ENCODE assay signal across 1 cellular context in the genomic region with DNA sequence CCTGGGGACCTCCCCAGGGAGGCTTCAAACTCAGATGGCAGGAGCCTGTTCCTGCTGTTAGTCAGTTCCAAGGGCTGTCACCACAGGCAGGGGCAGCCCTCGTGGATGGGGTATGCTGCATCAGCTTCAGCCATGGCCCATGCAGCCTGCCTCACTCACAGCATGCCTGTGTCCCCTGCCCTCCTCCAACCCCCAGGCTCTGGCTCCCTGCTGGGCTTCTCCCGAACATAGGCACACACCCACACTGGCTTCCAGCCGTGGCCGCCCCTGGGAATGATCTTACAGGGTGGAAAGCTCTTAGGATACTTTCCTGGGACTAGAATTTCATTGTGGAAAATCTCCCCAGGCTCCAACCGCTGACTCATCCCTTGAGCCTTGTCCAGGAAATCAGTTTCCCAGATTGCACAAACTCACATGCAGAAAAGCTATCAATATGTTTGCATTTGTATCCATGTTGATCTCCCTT.
TF ChIP-seq lines count a peak whose summit lies in the region.

No MANE protein-coding gene starts in this region.

TF ChIP-seq in HepG2, 621 proteins besides CTCF, POLR2A, EP300 and RAD21 (continued from another document):
- TF ChIP-seq, protein P1, sequence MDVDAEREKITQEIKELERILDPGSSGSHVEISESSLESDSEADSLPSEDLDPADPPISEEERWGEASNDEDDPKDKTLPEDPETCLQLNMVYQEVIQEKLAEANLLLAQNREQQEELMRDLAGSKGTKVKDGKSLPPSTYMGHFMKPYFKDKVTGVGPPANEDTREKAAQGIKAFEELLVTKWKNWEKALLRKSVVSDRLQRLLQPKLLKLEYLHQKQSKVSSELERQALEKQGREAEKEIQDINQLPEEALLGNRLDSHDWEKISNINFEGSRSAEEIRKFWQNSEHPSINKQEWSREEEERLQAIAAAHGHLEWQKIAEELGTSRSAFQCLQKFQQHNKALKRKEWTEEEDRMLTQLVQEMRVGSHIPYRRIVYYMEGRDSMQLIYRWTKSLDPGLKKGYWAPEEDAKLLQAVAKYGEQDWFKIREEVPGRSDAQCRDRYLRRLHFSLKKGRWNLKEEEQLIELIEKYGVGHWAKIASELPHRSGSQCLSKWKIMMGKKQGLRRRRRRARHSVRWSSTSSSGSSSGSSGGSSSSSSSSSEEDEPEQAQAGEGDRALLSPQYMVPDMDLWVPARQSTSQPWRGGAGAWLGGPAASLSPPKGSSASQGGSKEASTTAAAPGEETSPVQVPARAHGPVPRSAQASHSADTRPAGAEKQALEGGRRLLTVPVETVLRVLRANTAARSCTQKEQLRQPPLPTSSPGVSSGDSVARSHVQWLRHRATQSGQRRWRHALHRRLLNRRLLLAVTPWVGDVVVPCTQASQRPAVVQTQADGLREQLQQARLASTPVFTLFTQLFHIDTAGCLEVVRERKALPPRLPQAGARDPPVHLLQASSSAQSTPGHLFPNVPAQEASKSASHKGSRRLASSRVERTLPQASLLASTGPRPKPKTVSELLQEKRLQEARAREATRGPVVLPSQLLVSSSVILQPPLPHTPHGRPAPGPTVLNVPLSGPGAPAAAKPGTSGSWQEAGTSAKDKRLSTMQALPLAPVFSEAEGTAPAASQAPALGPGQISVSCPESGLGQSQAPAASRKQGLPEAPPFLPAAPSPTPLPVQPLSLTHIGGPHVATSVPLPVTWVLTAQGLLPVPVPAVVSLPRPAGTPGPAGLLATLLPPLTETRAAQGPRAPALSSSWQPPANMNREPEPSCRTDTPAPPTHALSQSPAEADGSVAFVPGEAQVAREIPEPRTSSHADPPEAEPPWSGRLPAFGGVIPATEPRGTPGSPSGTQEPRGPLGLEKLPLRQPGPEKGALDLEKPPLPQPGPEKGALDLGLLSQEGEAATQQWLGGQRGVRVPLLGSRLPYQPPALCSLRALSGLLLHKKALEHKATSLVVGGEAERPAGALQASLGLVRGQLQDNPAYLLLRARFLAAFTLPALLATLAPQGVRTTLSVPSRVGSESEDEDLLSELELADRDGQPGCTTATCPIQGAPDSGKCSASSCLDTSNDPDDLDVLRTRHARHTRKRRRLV (CRISPR knock-in tag; IDR thresholded peaks at IDR 0.05): no peak
- TF ChIP-seq ZNF549 (CRISPR knock-in tag; IDR thresholded peaks at IDR 0.05) (no peak), TCF12 (IDR thresholded peaks at IDR 0.05) (no peak), TCF12 (CRISPR knock-in tag; IDR thresholded peaks at IDR 0.05) (no peak)
